In genomic region chr22:26658161-26658560, GRCh38 we compare ENCODE assay signal across 9 cellular contexts. TPM values are rescaled to one million over a fixed set of nuclear protein-coding genes. Genes with fewer than 3 reads are reported as not detected.
A peak's percentile ranks its signal among the peaks of the same experiment; 100 is the strongest.
DNase-seq lines count a peak whose midpoint lies in the region; ATAC-seq, FAIRE-seq and TF ChIP-seq lines count a peak whose summit lies in the region.
"Had no signal": no experiment of that assay in that cellular context is flagged by ENCODE, and none has a peak within 500 bp of the region (broad histone marks: within the 10 kb centered on the region; RNA-seq: fewer than 3 reads in every experiment).

No MANE protein-coding gene starts in this region.

- no peak for FAIRE-seq in A549 (lab: Jason Lieb, UNC)
- no peak for FAIRE-seq in keratinocyte (lab: Jason Lieb, UNC)

- CTCF ChIA-PET in A549 (lab: Yijun Ruan, JAX), result no interaction called here

- no peak overlapping the region for H2AFZ ChIP-seq in keratinocyte (ENCODE audit: control insufficient read depth, low read length)

- WGBS in A549 (ENCODE audit: missing lambda C conversion rate), result 28% methylated on average over 8 of the region's 11 CpGs

- TF ChIP-seq POLR2A in A549 (IDR thresholded peaks at IDR 0.05; ENCODE audit: low read length), result no peak

- H3K9me3 Mint-ChIP-seq in activated T-helper 1 cell treated with anti-CD3 and anti-CD28 coated beads, Interleukin-12 subunit alpha, Interleukin-12 subunit beta, Interleukin-2, Interleukin-4 antibody, amounts not matched to agents 30 ng/mL and 10 ng/mL and 1 ng/mL, durations not matched to agents 14 hours and 24 hours and 36 hours, result no peaks in the 10 kb centered on the region

- no peaks in the 10 kb centered on the region for H4K20me1 ChIP-seq in keratinocyte (ENCODE audit: control insufficient read depth, extremely low read depth, insufficient read depth, low read length)

- no peak for TF ChIP-seq RAD21 in A549 (conservative IDR thresholded peaks at IDR 0.05 in 1 of 2, IDR thresholded peaks at IDR 0.05 in 1 of 2)

- no peaks in the 10 kb centered on the region for H3K79me2 ChIP-seq in keratinocyte (ENCODE audit: control insufficient read depth, insufficient read depth, low read length)

- H3K36me3 ChIP-seq in keratinocyte (ENCODE audit: control insufficient read depth in 2 of 2, extremely low read depth in 1 of 2, insufficient read depth in 2 of 2, low read length in 2 of 2), result no peaks in the 10 kb centered on the region

- peaks cover 39% of the 10 kb centered on the region for H3K4me1 Mint-ChIP-seq in activated T-helper 1 cell treated with anti-CD3 and anti-CD28 coated beads, Interleukin-12 subunit alpha, Interleukin-12 subunit beta, Interleukin-2, Interleukin-4 antibody, amounts not matched to agents 30 ng/mL and 10 ng/mL and 1 ng/mL, durations not matched to agents 14 hours and 24 hours and 36 hours (ENCODE audit: low read depth)

- TF ChIP-seq EP300 in A549 (IDR thresholded peaks at IDR 0.05), result no peak

- peaks cover 16% of the 10 kb centered on the region for H3K27me3 Mint-ChIP-seq in activated T-helper 1 cell treated with anti-CD3 and anti-CD28 coated beads, Interleukin-12 subunit alpha, Interleukin-12 subunit beta, Interleukin-2, Interleukin-4 antibody, amounts not matched to agents 30 ng/mL and 10 ng/mL and 1 ng/mL, durations not matched to agents 14 hours and 24 hours and 36 hours (ENCODE audit: insufficient read depth)

- peaks cover 12% of the 10 kb centered on the region for H3K36me3 Mint-ChIP-seq in activated T-helper 1 cell treated with anti-CD3 and anti-CD28 coated beads, Interleukin-12 subunit alpha, Interleukin-12 subunit beta, Interleukin-2, Interleukin-4 antibody, amounts not matched to agents 30 ng/mL and 10 ng/mL and 1 ng/mL, durations not matched to agents 14 hours and 24 hours and 36 hours (ENCODE audit: low read depth)

- dilution Hi-C loops in keratinocyte (cut with MboI; ENCODE audit: extremely low pct_ligation_motif_present, low sequenced_read_pairs), result no loop called here

- H3K27ac ChIP-seq in A549, result peak overlapping the region; percentile 63 to 87
- no peak overlapping the region for H3K27ac ChIP-seq in keratinocyte (ENCODE audit: control insufficient read depth, insufficient read depth, low read length)

- peaks cover 20% of the 10 kb centered on the region for H3K4me1 ChIP-seq in A549
- peaks cover 25% of the 10 kb centered on the region for H3K4me1 ChIP-seq in keratinocyte (ENCODE audit: control insufficient read depth, extremely low read depth, insufficient read depth, low read length)

- H3K27ac Mint-ChIP-seq in activated T-helper 1 cell treated with anti-CD3 and anti-CD28 coated beads, Interleukin-12 subunit alpha, Interleukin-12 subunit beta, Interleukin-2, Interleukin-4 antibody, amounts not matched to agents 30 ng/mL and 10 ng/mL and 1 ng/mL, durations not matched to agents 14 hours and 24 hours and 36 hours, result peak overlapping the region; percentile 91

- H3K4me2 ChIP-seq in A549 (peak overlapping the region; percentile 97), keratinocyte (ENCODE audit: control insufficient read depth, extremely low read depth, insufficient read depth, low read depth, low read length) (peak overlapping the region; percentile 79)

- intact Hi-C loops in activated T-helper 1 cell treated with anti-CD3 and anti-CD28 coated beads, Interleukin-12 subunit alpha, Interleukin-12 subunit beta, Interleukin-2, Interleukin-4 antibody, amounts not matched to agents 30 ng/mL and 10 ng/mL and 1 ng/mL, durations not matched to agents 14 hours and 24 hours and 36 hours (cut with micrococcal nuclease), result loop anchor here (1.0 kb wide), 1 partner anchor 227 kb away; no protein-coding TSS in a partner anchor
- intact Hi-C loops in posterior vena cava (cut with DNase I), result no loop called here

- H3K9me3 ChIP-seq in A549, result no peaks in the 10 kb centered on the region
- no peaks in the 10 kb centered on the region for H3K9me3 ChIP-seq in keratinocyte (ENCODE audit: control insufficient read depth, low read depth, low read length)

- in situ Hi-C loops in GM13976 (cut with MboI; ENCODE audit: low sequenced_read_pairs, unreplicated experiment), result no loop called here

- H3K4me3 ChIP-seq in A549 (peak overlapping the region; percentile 50), keratinocyte (ENCODE audit: control insufficient read depth in 2 of 3, extremely low read depth in 1 of 3, insufficient read depth in 2 of 3, low read depth in 1 of 3, low read length in 3 of 3) (peak overlapping the region in 2 of 3 experiments; percentile 44 to 48)

- peak overlapping the region; percentile 95 for H3K4me3 Mint-ChIP-seq in activated T-helper 1 cell treated with anti-CD3 and anti-CD28 coated beads, Interleukin-12 subunit alpha, Interleukin-12 subunit beta, Interleukin-2, Interleukin-4 antibody, amounts not matched to agents 30 ng/mL and 10 ng/mL and 1 ng/mL, durations not matched to agents 14 hours and 24 hours and 36 hours

- no peaks in the 10 kb centered on the region for H3K9me1 ChIP-seq in keratinocyte (ENCODE audit: control insufficient read depth, extremely low read depth, insufficient read depth, low read length)

- H3K27me3 ChIP-seq in keratinocyte (ENCODE audit: control insufficient read depth, extremely low read depth, insufficient read depth, low read length), result peaks cover 33% of the 10 kb centered on the region

- ATAC-seq in A549 (peak; percentile 14 to 32; a peak in 4 of 6 replicates), HG03432 (IDR thresholded peaks at IDR 0.05; ENCODE audit: unreplicated experiment) (no peak)

- TF ChIP-seq CTCF in A549 (IDR thresholded peaks at IDR 0.05) (no peak), GM13976 (IDR thresholded peaks at IDR 0.05; ENCODE audit: borderline replicate concordance, control extremely low read depth, extremely low read depth, insufficient read depth, missing control alignments) (no peak), keratinocyte (optimal IDR thresholded peaks at IDR 0.05 in 1 of 3, IDR thresholded peaks at IDR 0.05 in 1 of 3, conservative IDR thresholded peaks at IDR 0.05 in 1 of 3; ENCODE audit: extremely low read depth in 1 of 3, insufficient read depth in 2 of 3, low read length in 3 of 3) (no peak)

- H3K9ac ChIP-seq in keratinocyte (ENCODE audit: control insufficient read depth, extremely low read depth, insufficient read depth, low read length), result no peak overlapping the region

- DNase-seq in A549 (ENCODE audit: low read depth in 1 of 2, low spot score in 1 of 2) (no peak), GM13976 (ENCODE audit: low spot score) (peak; percentile 41), keratinocyte (ENCODE audit: low read depth, low spot score) (no peak), LoVo (ENCODE audit: low spot score) (no peak), posterior vena cava (ENCODE audit: low spot score) (no peak), NCI-H2081 treated with DMSO at 0.1 percent for 48 hours (lab: John Stamatoyannopoulos, UW) (no peak)
- DNase-seq in activated T-helper 1 cell treated with anti-CD3 and anti-CD28 coated beads, Interleukin-12 subunit alpha, Interleukin-12 subunit beta, Interleukin-2, Interleukin-4 antibody, amounts not matched to agents 30 ng/mL and 10 ng/mL and 1 ng/mL, durations not matched to agents 14 hours and 24 hours and 36 hours (ENCODE audit: low spot score), result no peak

- POLR2A ChIA-PET in A549 (lab: Yijun Ruan, JAX), result no interaction called here

RNA-seq across cellular contexts. Expression of gene MIAT, which starts 0.8 kb away (rescaled TPM):
- polyA plus RNA-seq in A549 (2011; rRNA removed), result 2.2 and 3.1 TPM in 2 replicates
- polyA plus RNA-seq in A549 (2012; cell fraction: cytosol; rRNA removed), result 0.36 and 0.48 TPM in 2 replicates
- polyA plus RNA-seq in A549 (2012; cell fraction: nucleus; rRNA removed), result 2.7 and 4.2 TPM in 2 replicates
- polyA plus RNA-seq in A549 (2017; fragmentation: RNase III; extraction: RNeasy Plus Mini Kit Qiagen cat#74134 plus additional on column Dnase treatment), result 1.1 to 2.2 TPM (median 1.5 TPM) in 3 replicates
- 3.3 and 5.2 TPM in 2 replicates for polyA minus RNA-seq in A549 (2011; rRNA and poly(A)+ RNA removed)
- 37.9 and 39.8 TPM in 2 replicates for total RNA-seq in activated T-helper 1 cell treated with anti-CD3 and anti-CD28 coated beads, Interleukin-12 subunit alpha, Interleukin-12 subunit beta, Interleukin-2, Interleukin-4 antibody, amounts not matched to agents 30 ng/mL and 10 ng/mL and 1 ng/mL, durations not matched to agents 14 hours and 24 hours and 36 hours
- polyA plus RNA-seq in keratinocyte, result 0.01 to 0.04 TPM (median 0.02 TPM) in 3 replicates
- 0.12 TPM for polyA plus RNA-seq in keratinocyte (2011; ENCODE audit: low read depth)
- polyA plus RNA-seq in keratinocyte (2011; cell fraction: cytosol; rRNA removed), result not detected in 2 replicates
- 0.16 and 0.17 TPM in 2 replicates for polyA plus RNA-seq in keratinocyte (2011; cell fraction: nucleus; rRNA removed)
- polyA plus RNA-seq in keratinocyte (2012; ENCODE audit: low replicate concordance), result 0.03 and 0.11 TPM in 2 replicates
- polyA minus RNA-seq in keratinocyte, result 0.23 to 0.61 TPM (median 0.52 TPM) in 3 replicates
- polyA minus RNA-seq in keratinocyte (2011; cell fraction: cytosol; rRNA and poly(A)+ RNA removed), result not detected
- 0.42 and 0.54 TPM in 2 replicates for polyA minus RNA-seq in keratinocyte (2011; cell fraction: nucleus; rRNA and poly(A)+ RNA removed)
- 1 to 10 TPM; 1.4 to 1.6 TPM for total RNA-seq in posterior vena cava

RNA-seq across cellular contexts. Expression of gene CRYBA4, which starts 36.4 kb away (rescaled TPM):
- polyA plus RNA-seq in A549 (2011; rRNA removed), result not detected in 2 replicates
- polyA plus RNA-seq in A549 (2012; cell fraction: cytosol; rRNA removed), result not detected in 2 replicates
- polyA plus RNA-seq in A549 (2012; cell fraction: nucleus; rRNA removed), result not detected in 2 replicates
- not detected in 3 replicates for polyA plus RNA-seq in A549 (2017; fragmentation: RNase III; extraction: RNeasy Plus Mini Kit Qiagen cat#74134 plus additional on column Dnase treatment)
- polyA minus RNA-seq in A549 (2011; rRNA and poly(A)+ RNA removed), result not detected in 2 replicates
- not detected in 2 replicates for total RNA-seq in activated T-helper 1 cell treated with anti-CD3 and anti-CD28 coated beads, Interleukin-12 subunit alpha, Interleukin-12 subunit beta, Interleukin-2, Interleukin-4 antibody, amounts not matched to agents 30 ng/mL and 10 ng/mL and 1 ng/mL, durations not matched to agents 14 hours and 24 hours and 36 hours
- not detected in 3 replicates for polyA plus RNA-seq in keratinocyte
- polyA plus RNA-seq in keratinocyte (2011; ENCODE audit: low read depth), result not detected
- not detected in 2 replicates for polyA plus RNA-seq in keratinocyte (2011; cell fraction: cytosol; rRNA removed)
- polyA plus RNA-seq in keratinocyte (2011; cell fraction: nucleus; rRNA removed), result not detected in 2 replicates
- not detected in 2 replicates for polyA plus RNA-seq in keratinocyte (2012; ENCODE audit: low replicate concordance)
- polyA minus RNA-seq in keratinocyte, result not detected in 3 replicates
- polyA minus RNA-seq in keratinocyte (2011; cell fraction: cytosol; rRNA and poly(A)+ RNA removed), result not detected
- polyA minus RNA-seq in keratinocyte (2011; cell fraction: nucleus; rRNA and poly(A)+ RNA removed), result not detected in 2 replicates
- not detected for total RNA-seq in posterior vena cava
- total RNA-seq: M059J had no signal

RNA-seq across cellular contexts. Expression of gene CRYBB1, which starts 40.3 kb away (rescaled TPM):
- not detected in 2 replicates for polyA plus RNA-seq in A549 (2011; rRNA removed)
- polyA plus RNA-seq in A549 (2012; cell fraction: cytosol; rRNA removed), result not detected in 2 replicates
- not detected in 2 replicates for polyA plus RNA-seq in A549 (2012; cell fraction: nucleus; rRNA removed)
- polyA plus RNA-seq in A549 (2017; fragmentation: RNase III; extraction: RNeasy Plus Mini Kit Qiagen cat#74134 plus additional on column Dnase treatment), result not detected in 3 replicates
- polyA minus RNA-seq in A549 (2011; rRNA and poly(A)+ RNA removed), result not detected in 2 replicates
- total RNA-seq in activated T-helper 1 cell treated with anti-CD3 and anti-CD28 coated beads, Interleukin-12 subunit alpha, Interleukin-12 subunit beta, Interleukin-2, Interleukin-4 antibody, amounts not matched to agents 30 ng/mL and 10 ng/mL and 1 ng/mL, durations not matched to agents 14 hours and 24 hours and 36 hours, result not detected in 2 replicates
- not detected in 3 replicates for polyA plus RNA-seq in keratinocyte
- not detected for polyA plus RNA-seq in keratinocyte (2011; ENCODE audit: low read depth)
- polyA plus RNA-seq in keratinocyte (2011; cell fraction: cytosol; rRNA removed), result not detected in 2 replicates
- not detected in 2 replicates for polyA plus RNA-seq in keratinocyte (2011; cell fraction: nucleus; rRNA removed)
- polyA plus RNA-seq in keratinocyte (2012; ENCODE audit: low replicate concordance), result not detected in 2 replicates
- not detected in 3 replicates for polyA minus RNA-seq in keratinocyte
- not detected for polyA minus RNA-seq in keratinocyte (2011; cell fraction: cytosol; rRNA and poly(A)+ RNA removed)
- polyA minus RNA-seq in keratinocyte (2011; cell fraction: nucleus; rRNA and poly(A)+ RNA removed), result not detected in 2 replicates
- 1 to 10 TPM; 1.7 to 2.5 TPM for total RNA-seq in posterior vena cava
- total RNA-seq: M059J had no signal

Comparison
In these comparisons a context has a peak if more than half of its experiments do, and no peak if none do; other contexts are left out.
1. RNA of gene MIAT, which starts 0.8 kb away (total RNA-seq): 37.9 to 39.8 TPM in activated T-helper 1 cell treated with anti-CD3 and anti-CD28 coated beads, Interleukin-12 subunit alpha, Interleukin-12 subunit beta, Interleukin-2, Interleukin-4 antibody, amounts not matched to agents 30 ng/mL and 10 ng/mL and 1 ng/mL, durations not matched to agents 14 hours and 24 hours and 36 hours; 1.4 to 1.6 TPM in posterior vena cava; every median in the first group is over 10 times any median in the second.